Comparison of ENCODE assay signal across 9 cellular contexts in genomic region chr3:39361252-39361927, GRCh38. TPM values are rescaled to one million over a fixed set of nuclear protein-coding genes. Genes with fewer than 3 reads are reported as not detected.
A peak's percentile ranks its signal among the peaks of the same experiment; 100 is the strongest.
DNase-seq lines count a peak whose midpoint lies in the region; ATAC-seq and TF ChIP-seq lines count a peak whose summit lies in the region.
"Had no signal": no experiment of that assay in that cellular context is flagged by ENCODE, and none has a peak within 500 bp of the region (broad histone marks: within the 10 kb centered on the region; RNA-seq: fewer than 3 reads in every experiment).

No MANE protein-coding gene starts in this region.

- no peaks in the 10 kb centered on the region for H3K9me3 Mint-ChIP-seq in T-cell
- H3K9me3 Mint-ChIP-seq in activated naive CD8-positive, alpha-beta T cell treated with anti-CD3 and anti-CD28 coated beads, Interleukin-2, amount 50 U/mL, for 24 hours = no peaks in the 10 kb centered on the region
- peaks cover 4% of the 10 kb centered on the region for H3K9me3 Mint-ChIP-seq in stimulated activated naive CD8-positive, alpha-beta T cell treated with anti-CD3 and anti-CD28 coated beads, Interleukin-15, Interleukin-2, amounts not matched to agents 100 ng/mL and 50 ng/mL, for 24 hours

- H3K4me1 ChIP-seq in right cardiac atrium (ENCODE audit: control insufficient read depth, insufficient read depth, low read length) = no peaks in the 10 kb centered on the region

- H3K4me3 ChIP-seq in right cardiac atrium (ENCODE audit: low read length) = no peak overlapping the region

- H3K27me3 Mint-ChIP-seq in T-cell = no peaks in the 10 kb centered on the region
- no peaks in the 10 kb centered on the region for H3K27me3 Mint-ChIP-seq in activated naive CD8-positive, alpha-beta T cell treated with anti-CD3 and anti-CD28 coated beads, Interleukin-2, amount 50 U/mL, for 24 hours
- no peaks in the 10 kb centered on the region for H3K27me3 Mint-ChIP-seq in stimulated activated naive CD8-positive, alpha-beta T cell treated with anti-CD3 and anti-CD28 coated beads, Interleukin-15, Interleukin-2, amounts not matched to agents 100 ng/mL and 50 ng/mL, for 24 hours

- peak; percentile 44 for ATAC-seq in Right ventricle myocardium inferior
- ATAC-seq in right cardiac atrium = no peak
- peak; percentile 80 to 95 (median 88) for ATAC-seq in T-cell (replicated peaks in 1 of 4)
- ATAC-seq in activated naive CD8-positive, alpha-beta T cell treated with anti-CD3 and anti-CD28 coated beads, Interleukin-2, amount 50 U/mL, for 24 hours = peak; percentile 91
- ATAC-seq in HG03108 (IDR thresholded peaks at IDR 0.05; ENCODE audit: unreplicated experiment) = no peak

- no peak overlapping the region for H3K27ac ChIP-seq in right cardiac atrium (ENCODE audit: low read length)

- H3K4me3 Mint-ChIP-seq in T-cell = peak overlapping the region; percentile 10 to 61 (median 13)
- peak overlapping the region; percentile 62 for H3K4me3 Mint-ChIP-seq in activated naive CD8-positive, alpha-beta T cell treated with anti-CD3 and anti-CD28 coated beads, Interleukin-2, amount 50 U/mL, for 24 hours
- H3K4me3 Mint-ChIP-seq in stimulated activated naive CD8-positive, alpha-beta T cell treated with anti-CD3 and anti-CD28 coated beads, Interleukin-15, Interleukin-2, amounts not matched to agents 100 ng/mL and 50 ng/mL, for 24 hours = peak overlapping the region; percentile 69

- intact Hi-C loops in Right ventricle myocardium inferior (cut with DNase I) (no loop called here), right cardiac atrium (cut with DNase I) (no loop called here)

- DNase-seq in Right ventricle myocardium inferior (ENCODE audit: missing footprints) (no peak), right cardiac atrium (no peak), T-cell (peak in 30 of 34 experiments; percentile 16 to 58 (median 38)), NCI-H748 treated with DMSO at 0.1 percent for 48 hours (lab: John Stamatoyannopoulos, UW) (no peak), GM10266 (ENCODE audit: extremely low spot score) (no peak)
- peak; percentile 47 for DNase-seq in activated naive CD8-positive, alpha-beta T cell treated with anti-CD3 and anti-CD28 coated beads, Interleukin-2, amount 50 U/mL, for 24 hours

- CTCF ChIA-PET in T-cell (lab: Charles Lee) = interaction anchor here in 1 of 2 donors (0.9 kb wide), 1 partner anchor 73 kb away, joined by 3 read pairs; no protein-coding TSS in a partner anchor

- H3K36me3 Mint-ChIP-seq in T-cell = no peaks in the 10 kb centered on the region
- H3K36me3 Mint-ChIP-seq in activated naive CD8-positive, alpha-beta T cell treated with anti-CD3 and anti-CD28 coated beads, Interleukin-2, amount 50 U/mL, for 24 hours (ENCODE audit: low read depth) = no peaks in the 10 kb centered on the region
- H3K36me3 Mint-ChIP-seq in stimulated activated naive CD8-positive, alpha-beta T cell treated with anti-CD3 and anti-CD28 coated beads, Interleukin-15, Interleukin-2, amounts not matched to agents 100 ng/mL and 50 ng/mL, for 24 hours (ENCODE audit: low read depth) = no peaks in the 10 kb centered on the region

- H3K27ac Mint-ChIP-seq in T-cell = peak overlapping the region; percentile 76 to 84
- H3K27ac Mint-ChIP-seq in activated naive CD8-positive, alpha-beta T cell treated with anti-CD3 and anti-CD28 coated beads, Interleukin-2, amount 50 U/mL, for 24 hours = peak overlapping the region; percentile 65
- peak overlapping the region; percentile 81 for H3K27ac Mint-ChIP-seq in stimulated activated naive CD8-positive, alpha-beta T cell treated with anti-CD3 and anti-CD28 coated beads, Interleukin-15, Interleukin-2, amounts not matched to agents 100 ng/mL and 50 ng/mL, for 24 hours

- POLR2A ChIA-PET in T-cell (lab: Charles Lee) = no interaction called here

- TF ChIP-seq CTCF in GM10266 (IDR thresholded peaks at IDR 0.05; ENCODE audit: control insufficient read depth, insufficient read depth, low read depth, missing control alignments) = no peak

- no peaks in the 10 kb centered on the region for H3K9me3 ChIP-seq in right cardiac atrium (ENCODE audit: control insufficient read depth, low read length)

- 72% methylated on average over 8 of the region's 8 CpGs for WGBS in right cardiac atrium

- H3K4me1 Mint-ChIP-seq in T-cell = peaks cover 46 to 64% (median 54%) of the 10 kb centered on the region in 3 donors
- H3K4me1 Mint-ChIP-seq in activated naive CD8-positive, alpha-beta T cell treated with anti-CD3 and anti-CD28 coated beads, Interleukin-2, amount 50 U/mL, for 24 hours = peaks cover 37% of the 10 kb centered on the region
- H3K4me1 Mint-ChIP-seq in stimulated activated naive CD8-positive, alpha-beta T cell treated with anti-CD3 and anti-CD28 coated beads, Interleukin-15, Interleukin-2, amounts not matched to agents 100 ng/mL and 50 ng/mL, for 24 hours (ENCODE audit: low read depth) = peaks cover 43% of the 10 kb centered on the region

- no peaks in the 10 kb centered on the region for H3K27me3 ChIP-seq in right cardiac atrium (ENCODE audit: control insufficient read depth, insufficient read depth)

RNA-seq across cellular contexts. Expression of gene SLC25A38, which starts 21.8 kb away (rescaled TPM):
- total RNA-seq in Right ventricle myocardium inferior (14.7 TPM), right cardiac atrium (10 to 100 TPM; 11.1 to 19.9 (median 13.0) TPM), T-cell (10 to 100 TPM; 40.2 to 53.6 (median 46.5) TPM)
- polyA plus RNA-seq in right cardiac atrium = 13.0 TPM

RNA-seq across cellular contexts. Expression of gene CCR8, which starts 31.9 kb away (rescaled TPM):
- not detected for total RNA-seq in Right ventricle myocardium inferior
- total RNA-seq in right cardiac atrium = not detected
- not detected for polyA plus RNA-seq in right cardiac atrium
- 1 to 10 TPM; 1.9 to 6.7 (median 2.8) TPM for total RNA-seq in T-cell
- total RNA-seq: fibroblast of villous mesenchyme had no signal

RNA-seq across cellular contexts. Expression of gene RPSA, which starts 45.1 kb away (rescaled TPM):
- total RNA-seq in Right ventricle myocardium inferior = 472 TPM
- 100 to 1,000 TPM; 446 to 642 (median 525) TPM for total RNA-seq in right cardiac atrium
- 619 TPM for polyA plus RNA-seq in right cardiac atrium
- 1,000 to 10,000 TPM; 1,722 to 2,107 (median 1,965) TPM for total RNA-seq in T-cell

Comparison
In these comparisons a context has a peak if more than half of its experiments do, and no peak if none do; other contexts are left out.
1. ATAC-seq: peak in Right ventricle myocardium inferior (single experiment), T-cell (4 of 4) and activated naive CD8-positive, alpha-beta T cell treated with anti-CD3 and anti-CD28 coated beads, Interleukin-2, amount 50 U/mL, for 24 hours (single experiment); none in right cardiac atrium (0 of 2) and HG03108 (single experiment).
2. DNase-seq: peak in T-cell (30 of 34) and activated naive CD8-positive, alpha-beta T cell treated with anti-CD3 and anti-CD28 coated beads, Interleukin-2, amount 50 U/mL, for 24 hours (single experiment); none in Right ventricle myocardium inferior (single experiment), right cardiac atrium (0 of 3), NCI-H748 treated with DMSO at 0.1 percent for 48 hours (single experiment) and GM10266 (single experiment).
3. H3K4me3 Mint-ChIP-seq: peak in every context shown above with its lines; median percentile 69 in stimulated activated naive CD8-positive, alpha-beta T cell treated with anti-CD3 and anti-CD28 coated beads, Interleukin-15, Interleukin-2, amounts not matched to agents 100 ng/mL and 50 ng/mL, for 24 hours; 62 in activated naive CD8-positive, alpha-beta T cell treated with anti-CD3 and anti-CD28 coated beads, Interleukin-2, amount 50 U/mL, for 24 hours; 13 in T-cell.
4. Peak in every context shown above with its lines, with median percentiles within 50 percentile points of each other: H3K27ac Mint-ChIP-seq.